Comparison of ENCODE assay signal across 1 cellular context in genomic region chr20:8837396-8837795, GRCh38.
TF ChIP-seq lines count a peak whose summit lies in the region.

No MANE protein-coding gene starts in this region.

TF ChIP-seq in GM23338, 12 proteins besides CTCF, POLR2A, EP300 and RAD21 (continued from another document):
- TF ChIP-seq ZNF462 (CRISPR knock-in tag; IDR thresholded peaks at IDR 0.05) (no peak), POLR2AphosphoS5 (IDR thresholded peaks at IDR 0.05; ENCODE audit: low read depth) (no peak), STAT1 (IDR thresholded peaks at IDR 0.05; ENCODE audit: unreplicated experiment) (no peak), ETS1 (IDR thresholded peaks at IDR 0.05) (no peak), EZH2phosphoT487 (IDR thresholded peaks at IDR 0.05; ENCODE audit: unreplicated experiment) (no peak), REST (IDR thresholded peaks at IDR 0.05; ENCODE audit: unreplicated experiment) (no peak), ZNF114 (CRISPR knock-in tag; IDR thresholded peaks at IDR 0.05) (no peak), NANOG (IDR thresholded peaks at IDR 0.05; ENCODE audit: borderline replicate concordance) (no peak)
